12 cellular contexts compared by ENCODE assay signal in genomic region chr6:19536838-19537237, GRCh38.
A peak's percentile ranks its signal among the peaks of the same experiment; 100 is the strongest.
DNase-seq lines count a peak whose midpoint lies in the region; ATAC-seq and TF ChIP-seq lines count a peak whose summit lies in the region.
"Had no signal": no experiment of that assay in that cellular context is flagged by ENCODE, and none has a peak within 500 bp of the region (broad histone marks: within the 10 kb centered on the region; RNA-seq: fewer than 3 reads in every experiment).

No MANE protein-coding gene starts in this region.

- no peak overlapping the region for H3K27ac Mint-ChIP-seq in stimulated activated naive B cell treated with anti-CD40 and anti-IgM and Interleukin-4, amounts not matched to agents 10 μg/mL and 1 μg/mL and 100 μg/mL, for 72 hours

- ATAC-seq in Panc1, result peak; percentile 80
- no peak for ATAC-seq in stimulated activated naive B cell treated with anti-CD40 and anti-IgM and Interleukin-4, amounts not matched to agents 10 μg/mL and 1 μg/mL and 100 μg/mL, for 72 hours (replicated peaks)

- peaks cover 14 to 15% of the 10 kb centered on the region in 2 donors for H3K9me3 Mint-ChIP-seq in stimulated activated naive B cell treated with anti-CD40 and anti-IgM and Interleukin-4, amounts not matched to agents 10 μg/mL and 1 μg/mL and 100 μg/mL, for 72 hours

- H3K4me3 ChIP-seq in Panc1 (ENCODE audit: low read depth in 2 of 2, low read length in 2 of 2) (no peak overlapping the region), esophagus squamous epithelium (no peak overlapping the region)
- H3K4me3 ChIP-seq: BLaER1 treated with 17β-estradiol and CSF1 and Interleukin-3, amounts not matched to agents 10 nM and 100 nM; HAP-1; SJSA1 had no signal

- peak overlapping the region; percentile 70 for H3K27ac ChIP-seq in Panc1 (ENCODE audit: low read length)
- H3K27ac ChIP-seq in esophagus squamous epithelium, result peak overlapping the region; percentile 18 to 71 (median 64)
- H3K27ac ChIP-seq: BLaER1 treated with 17β-estradiol and CSF1 and Interleukin-3, amounts not matched to agents 10 nM and 100 nM; SJSA1 had no signal

- 44 to 76% methylated on average over 3 of the region's 3 CpGs for WGBS in esophagus squamous epithelium, 2 donors

- H3K27me3 Mint-ChIP-seq in stimulated activated naive B cell treated with anti-CD40 and anti-IgM and Interleukin-4, amounts not matched to agents 10 μg/mL and 1 μg/mL and 100 μg/mL, for 72 hours, result no peaks in the 10 kb centered on the region

- TF ChIP-seq POLR2A in esophagus squamous epithelium (IDR thresholded peaks at IDR 0.05), result no peak

- in situ Hi-C loops in Panc1 (cut with HindIII; ENCODE audit: low pct_unique_long_range_greater_than_20kb, low sequenced_read_pairs), result no loop called here

- H3K9me3 ChIP-seq in Panc1 (ENCODE audit: control insufficient read depth, insufficient read depth, low read depth, low read length), result no peaks in the 10 kb centered on the region; the same call in 1 of the 2 replicates
- no peaks in the 10 kb centered on the region for H3K9me3 ChIP-seq in esophagus squamous epithelium
- H3K9me3 ChIP-seq: HAP-1, SJSA1 had no signal

- H3K27me3 ChIP-seq in Panc1 (ENCODE audit: control insufficient read depth, insufficient read depth, low read length) (no peaks in the 10 kb centered on the region), esophagus squamous epithelium (no peaks in the 10 kb centered on the region)
- H3K27me3 ChIP-seq: BLaER1 treated with 17β-estradiol and CSF1 and Interleukin-3, amounts not matched to agents 10 nM and 100 nM had no signal

- intact Hi-C loops in Panc1 (cut with micrococcal nuclease; ENCODE audit: unreplicated experiment), result no loop called here
- intact Hi-C loops in esophagus squamous epithelium (cut with DNase I), result no loop called here
- intact Hi-C loops in cardiac septum (cut with DNase I), result no loop called here

- peak; percentile 18 for DNase-seq in COLO668 (lab: John Stamatoyannopoulos, UW; ENCODE audit: unreplicated experiment)
- DNase-seq in M059J (ENCODE audit: low read depth), result peak; percentile 81
- no peak for DNase-seq in Panc1 (ENCODE audit: low read depth, low spot score)
- no peak for DNase-seq in esophagus squamous epithelium (lab: John Stamatoyannopoulos, UW)
- no peak for DNase-seq in stimulated activated naive B cell treated with anti-CD40 and anti-IgM and Interleukin-4, amounts not matched to agents 10 μg/mL and 1 μg/mL and 100 μg/mL, for 72 hours
- DNase-seq in AML-193 (lab: John Stamatoyannopoulos, UW), result no peak
- no peak for DNase-seq in cardiac septum (ENCODE audit: low spot score)
- DNase-seq: NCI-H1694 treated with DMSO at 0.1 percent for 48 hours, NCI-H526 had no signal

- TF ChIP-seq CTCF in Panc1 (IDR thresholded peaks at IDR 0.05) (no peak), esophagus squamous epithelium (IDR thresholded peaks at IDR 0.05) (no peak)

- H3K4me3 Mint-ChIP-seq in stimulated activated naive B cell treated with anti-CD40 and anti-IgM and Interleukin-4, amounts not matched to agents 10 μg/mL and 1 μg/mL and 100 μg/mL, for 72 hours, result no peak overlapping the region

- no peaks in the 10 kb centered on the region for H3K36me3 Mint-ChIP-seq in stimulated activated naive B cell treated with anti-CD40 and anti-IgM and Interleukin-4, amounts not matched to agents 10 μg/mL and 1 μg/mL and 100 μg/mL, for 72 hours

- H3K4me1 ChIP-seq in Panc1 (ENCODE audit: control insufficient read depth, insufficient read depth, low read length) (peaks cover 3% of the 10 kb centered on the region; the same call in 1 of the 2 replicates), esophagus squamous epithelium (peaks cover 7 to 46% (median 7%) of the 10 kb centered on the region in 3 donors)
- H3K4me1 ChIP-seq: BLaER1 treated with 17β-estradiol and CSF1 and Interleukin-3, amounts not matched to agents 10 nM and 100 nM; HAP-1; SJSA1 had no signal

- BruUV-seq in Panc1 (replicated peaks; lab: Mats Ljungman, UMichigan), result no TSS peak

- no peaks in the 10 kb centered on the region for H3K4me1 Mint-ChIP-seq in stimulated activated naive B cell treated with anti-CD40 and anti-IgM and Interleukin-4, amounts not matched to agents 10 μg/mL and 1 μg/mL and 100 μg/mL, for 72 hours

- H3K36me3 ChIP-seq in Panc1 (ENCODE audit: control insufficient read depth, insufficient read depth, low read length) (no peaks in the 10 kb centered on the region), esophagus squamous epithelium (no peaks in the 10 kb centered on the region)
- H3K36me3 ChIP-seq: BLaER1 treated with 17β-estradiol and CSF1 and Interleukin-3, amounts not matched to agents 10 nM and 100 nM; HAP-1; SJSA1 had no signal

- POLR2A ChIA-PET in Panc1 (lab: Charles Lee), result no interaction called here

- CTCF ChIA-PET in Panc1 (lab: Charles Lee), result no interaction called here

Comparison
In these comparisons a context has a peak if more than half of its experiments do, and no peak if none do; other contexts are left out.
1. DNase-seq: peak in COLO668 (single experiment) and M059J (single experiment); none in Panc1 (single experiment), esophagus squamous epithelium (single experiment), stimulated activated naive B cell treated with anti-CD40 and anti-IgM and Interleukin-4, amounts not matched to agents 10 μg/mL and 1 μg/mL and 100 μg/mL, for 72 hours (single experiment), AML-193 (0 of 2) and cardiac septum (single experiment).